In genomic region chr17:32971171-32971570, GRCh38 we compare ENCODE assay signal across 14 cellular contexts. TPM values are rescaled to one million over a fixed set of nuclear protein-coding genes. Genes with fewer than 3 reads are reported as not detected.
DNase-seq lines count a peak whose midpoint lies in the region; ATAC-seq, FAIRE-seq and TF ChIP-seq lines count a peak whose summit lies in the region.
"Had no signal": no experiment of that assay in that cellular context is flagged by ENCODE, and none has a peak within 500 bp of the region (broad histone marks: within the 10 kb centered on the region; RNA-seq: fewer than 3 reads in every experiment).

No MANE protein-coding gene starts in this region.

- intact Hi-C loops in pancreas (cut with DNase I): no loop called here

- 6 to 23% methylated on average over 1 of the region's 1 CpG for WGBS in pancreas, 2 donors

- H3K36me3 ChIP-seq in pancreas: no peaks in the 10 kb centered on the region

- ATAC-seq in activated naive CD8-positive, alpha-beta T cell treated with anti-CD3 and anti-CD28 coated beads, Interleukin-2, amount 50 U/mL, for 24 hours: peak; percentile 84
- ATAC-seq in pancreas (peak; percentile 83 to 94 (median 90)), GM18870 (IDR thresholded peaks at IDR 0.05; ENCODE audit: unreplicated experiment) (no peak), HG03571 (IDR thresholded peaks at IDR 0.05; ENCODE audit: unreplicated experiment) (no peak)
- ATAC-seq: right cardiac atrium had no signal

- TF ChIP-seq CTCF in pancreas (IDR thresholded peaks at IDR 0.05): no peak

- no peak overlapping the region for H3K4me3 ChIP-seq in pancreas

- H3K9me3 Mint-ChIP-seq in activated naive CD8-positive, alpha-beta T cell treated with anti-CD3 and anti-CD28 coated beads, Interleukin-2, amount 50 U/mL, for 24 hours: peaks cover 4% of the 10 kb centered on the region
- H3K9me3 Mint-ChIP-seq: memory B cell had no signal

- H3K27me3 ChIP-seq in pancreas: no peaks in the 10 kb centered on the region

- H3K36me3 Mint-ChIP-seq in activated naive CD8-positive, alpha-beta T cell treated with anti-CD3 and anti-CD28 coated beads, Interleukin-2, amount 50 U/mL, for 24 hours (ENCODE audit: low read depth): no peaks in the 10 kb centered on the region
- H3K36me3 Mint-ChIP-seq: brain, memory B cell had no signal

- no peak overlapping the region for H3K27ac Mint-ChIP-seq in activated naive CD8-positive, alpha-beta T cell treated with anti-CD3 and anti-CD28 coated beads, Interleukin-2, amount 50 U/mL, for 24 hours
- H3K27ac Mint-ChIP-seq: memory B cell had no signal

- no peak for TF ChIP-seq POLR2A in GM12891 (IDR thresholded peaks at IDR 0.05; ENCODE audit: low read depth, low read length)

- peaks cover 15% of the 10 kb centered on the region for H3K4me1 Mint-ChIP-seq in activated naive CD8-positive, alpha-beta T cell treated with anti-CD3 and anti-CD28 coated beads, Interleukin-2, amount 50 U/mL, for 24 hours
- H3K4me1 Mint-ChIP-seq: brain, memory B cell had no signal

- peak; percentile 62 for FAIRE-seq in GM12891 (lab: Jason Lieb, UNC)
- FAIRE-seq in pancreas (lab: Jason Lieb, UNC): no peak
- FAIRE-seq: HTR-8/SVneo had no signal

- no peaks in the 10 kb centered on the region for H3K9me3 ChIP-seq in pancreas

- peak overlapping the region in 2 of 4 donors; percentile 63 to 65 for H3K27ac ChIP-seq in pancreas

- H3K4me3 Mint-ChIP-seq in activated naive CD8-positive, alpha-beta T cell treated with anti-CD3 and anti-CD28 coated beads, Interleukin-2, amount 50 U/mL, for 24 hours: no peak overlapping the region
- H3K4me3 Mint-ChIP-seq: brain, memory B cell had no signal

- peaks cover 6% of the 10 kb centered on the region for H3K27me3 Mint-ChIP-seq in activated naive CD8-positive, alpha-beta T cell treated with anti-CD3 and anti-CD28 coated beads, Interleukin-2, amount 50 U/mL, for 24 hours
- H3K27me3 Mint-ChIP-seq: memory B cell had no signal

- H3K4me1 ChIP-seq in pancreas: peaks cover 21 to 32% (median 27%) of the 10 kb centered on the region in 3 donors

- DNase-seq in GM12891 (ENCODE audit: insufficient read length, low spot score) (no peak), HUDEP-2 (lab: John Stamatoyannopoulos, UW; ENCODE audit: unreplicated experiment in 76 of 76) (peak in 71 of 76 experiments; percentile 17 to 87 (median 64)), pancreas (peak in 4 of 6 donors; percentile 66 to 90 (median 80)), SIG-M5 (lab: John Stamatoyannopoulos, UW) (no peak)
- DNase-seq in activated naive CD8-positive, alpha-beta T cell treated with anti-CD3 and anti-CD28 coated beads, Interleukin-2, amount 50 U/mL, for 24 hours: peak; percentile 3
- DNase-seq: activated CD4-positive, CD25-positive, alpha-beta regulatory T cell; NCI-H2029; right cardiac atrium; stimulated activated naive CD4-positive, alpha-beta T cell had no signal

TF ChIP-seq in GM12891, 5 proteins besides CTCF, POLR2A, EP300 and RAD21:
- no peak for TF ChIP-seq POLR2AphosphoS5 (IDR thresholded peaks at IDR 0.05; ENCODE audit: low read depth, low read length)
- TF ChIP-seq SPI1 (IDR thresholded peaks at IDR 0.05; ENCODE audit: low read depth, low read length): no peak
- TF ChIP-seq TAF1 (IDR thresholded peaks at IDR 0.05; ENCODE audit: low read depth, low read length): no peak
- no peak for TF ChIP-seq POU2F2 (IDR thresholded peaks at IDR 0.05; ENCODE audit: low read depth, low read length)
TF ChIP-seq in GM12891: peak in this region for 0.

RNA-seq across cellular contexts. Expression of gene SPACA3, which starts 20.5 kb away (rescaled TPM):
- 0.24 TPM for polyA plus RNA-seq in GM12891 (2012; ENCODE audit: low read depth, missing spikeins)
- 1 to 10 TPM in 5 of 6 donors, under 1 TPM in 1; 0.59 to 4.8 (median 1.9) TPM for total RNA-seq in pancreas
- 1 to 10 TPM; 2.2 to 2.7 TPM for polyA plus RNA-seq in pancreas
- total RNA-seq: right cardiac atrium had no signal
- polyA plus RNA-seq: right cardiac atrium had no signal

RNA-seq across cellular contexts. Expression of gene TMEM98, which starts 43.2 kb away (rescaled TPM):
- polyA plus RNA-seq in GM12891 (2012; ENCODE audit: low read depth, missing spikeins): 0.04 TPM
- 10 to 100 TPM; 32.2 to 62.1 (median 36.5) TPM for total RNA-seq in pancreas
- polyA plus RNA-seq in pancreas: 10 to 100 TPM; 16.6 to 38.8 TPM

Comparison
In these comparisons a context has a peak if more than half of its experiments do, and no peak if none do; other contexts are left out.
1. DNase-seq: peak in HUDEP-2 (71 of 76), activated naive CD8-positive, alpha-beta T cell treated with anti-CD3 and anti-CD28 coated beads, Interleukin-2, amount 50 U/mL, for 24 hours (single experiment) and pancreas (4 of 6); none in GM12891 (single experiment) and SIG-M5 (single experiment).
2. ATAC-seq: peak in activated naive CD8-positive, alpha-beta T cell treated with anti-CD3 and anti-CD28 coated beads, Interleukin-2, amount 50 U/mL, for 24 hours (single experiment) and pancreas (4 of 4); none in GM18870 (single experiment) and HG03571 (single experiment).